12 cellular contexts compared by ENCODE assay signal in the genomic region with DNA sequence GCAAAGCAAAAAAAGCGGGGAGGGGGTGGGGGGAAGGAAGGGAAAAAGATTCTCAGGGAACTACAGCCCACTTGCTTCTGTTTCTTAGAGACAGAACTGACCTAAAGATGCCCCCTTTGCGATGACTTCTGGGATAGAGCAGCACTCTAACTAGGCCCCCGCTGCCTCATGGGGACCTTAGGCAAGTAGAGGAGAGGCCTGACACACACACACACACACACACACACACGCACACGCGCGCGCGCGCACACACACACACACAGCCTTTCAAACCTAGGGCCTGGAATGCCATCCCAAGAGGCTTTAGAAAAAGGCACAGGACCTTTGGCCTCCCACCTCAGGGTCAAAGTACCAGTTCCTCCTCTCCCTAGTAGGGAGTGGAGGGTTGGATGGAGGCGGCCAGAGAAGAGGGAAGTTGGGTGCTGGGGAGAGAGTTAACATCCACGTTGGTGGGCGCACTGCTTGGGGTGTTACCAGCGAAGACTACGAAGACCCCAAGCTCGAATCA. TPM values are rescaled to one million over a fixed set of nuclear protein-coding genes. Genes with fewer than 3 reads are reported as not detected.
A peak's percentile ranks its signal among the peaks of the same experiment; 100 is the strongest.
DNase-seq lines count a peak whose midpoint lies in the region; ATAC-seq and TF ChIP-seq lines count a peak whose summit lies in the region.
"Had no signal": no experiment of that assay in that cellular context is flagged by ENCODE, and none has a peak within 500 bp of the region (broad histone marks: within the 10 kb centered on the region; RNA-seq: fewer than 3 reads in every experiment).

No MANE protein-coding gene starts in this region.

- intact Hi-C loops in CD8-positive, alpha-beta T cell (cut with DNase I, micrococcal nuclease): loop anchor here (5.0 to 10.0 kb wide), 2 partner anchors 1146 to 1149 kb away; no protein-coding TSS in a partner anchor
- intact Hi-C loops in sciatic nerve (cut with DNase I): loop anchor here (5.0 kb wide), 1 partner anchor 96 kb away; no protein-coding TSS in a partner anchor

- no peak overlapping the region for H3K27ac Mint-ChIP-seq in CD8-positive, alpha-beta T cell

- no peaks in the 10 kb centered on the region for H3K9me3 ChIP-seq in CD8-positive, alpha-beta T cell (ENCODE audit: low read length)
- no peaks in the 10 kb centered on the region for H3K9me3 ChIP-seq in iPS-18c (ENCODE audit: control insufficient read depth, insufficient read depth, low read length)

- no peaks in the 10 kb centered on the region for H3K27me3 ChIP-seq in CD8-positive, alpha-beta T cell (ENCODE audit: insufficient read depth, low read length)

- no peak for ATAC-seq in CD8-positive, alpha-beta T cell
- ATAC-seq in sciatic nerve (peak; percentile 65), HG02571 (IDR thresholded peaks at IDR 0.05; ENCODE audit: unreplicated experiment) (no peak), GM21737 (IDR thresholded peaks at IDR 0.05; ENCODE audit: unreplicated experiment) (no peak)
- ATAC-seq: HCT116 had no signal

- no peak for DNase-seq in CD8-positive, alpha-beta T cell
- DNase-seq in astrocyte of the spinal cord (ENCODE audit: low read depth, low spot score) (no peak), sciatic nerve (ENCODE audit: low spot score) (peak; percentile 84), cortex of kidney (lab: John Stamatoyannopoulos, UW) (no peak), cerebellar cortex (ENCODE audit: low spot score) (no peak)
- DNase-seq: stimulated activated CD4-positive, alpha-beta T cell treated with anti-CD3 and anti-CD28 coated beads, Interleukin-15, amount 100 ng/mL, for 24 hours; T-helper 1 cell had no signal

- peak overlapping the region; percentile 36 for H3K4me3 Mint-ChIP-seq in CD8-positive, alpha-beta T cell

- no peak for TF ChIP-seq CTCF in CD8-positive, alpha-beta T cell (IDR thresholded peaks at IDR 0.05)
- no peak for TF ChIP-seq CTCF in astrocyte of the spinal cord (IDR thresholded peaks at IDR 0.05; ENCODE audit: low read depth, low read length)

- H3K4me1 ChIP-seq in CD8-positive, alpha-beta T cell (ENCODE audit: insufficient read depth, low read length): peaks cover 8% of the 10 kb centered on the region

- H3K36me3 Mint-ChIP-seq in CD8-positive, alpha-beta T cell: no peaks in the 10 kb centered on the region

- no peaks in the 10 kb centered on the region for H3K9me3 Mint-ChIP-seq in CD8-positive, alpha-beta T cell

- no peak overlapping the region for H3K27ac ChIP-seq in CD8-positive, alpha-beta T cell (ENCODE audit: low read depth, low read length)

- CTCF ChIA-PET in CD8-positive, alpha-beta T cell (lab: Charles Lee): no interaction called here

- H3K4me3 ChIP-seq in CD8-positive, alpha-beta T cell (ENCODE audit: low read depth, low read length): no peak overlapping the region
- H3K4me3 ChIP-seq in astrocyte of the spinal cord (ENCODE audit: low read depth, low read length) (peak overlapping the region; percentile 61), iPS-18c (ENCODE audit: insufficient read depth, low read depth, low read length) (peak overlapping the region; percentile 40; the same call in 1 of the 2 replicates)

- in situ Hi-C loops in astrocyte of the spinal cord (cut with HindIII; ENCODE audit: low sequenced_read_pairs): no loop called here

- POLR2A ChIA-PET in CD8-positive, alpha-beta T cell (lab: Charles Lee): no interaction called here

- peaks cover 22% of the 10 kb centered on the region for H3K4me1 Mint-ChIP-seq in CD8-positive, alpha-beta T cell (ENCODE audit: low read depth)

- H3K36me3 ChIP-seq in CD8-positive, alpha-beta T cell (ENCODE audit: insufficient read depth, low read length): no peaks in the 10 kb centered on the region

- peaks cover 20% of the 10 kb centered on the region for H3K27me3 Mint-ChIP-seq in CD8-positive, alpha-beta T cell (ENCODE audit: low read depth)

RNA-seq across cellular contexts. Expression of a gene that starts 1.4 kb away (rescaled TPM):
- total RNA-seq in CD8-positive, alpha-beta T cell: not detected
- 443 TPM for total RNA-seq in sciatic nerve
- total RNA-seq: NCI-H460 had no signal

Comparison
In these comparisons a context has a peak if more than half of its experiments do, and no peak if none do; other contexts are left out.
1. RNA of a gene that starts 1.4 kb away (total RNA-seq): 443 TPM in sciatic nerve (single experiment); not detected in CD8-positive, alpha-beta T cell; every median in the first group is over 100 times any median in the second.